In genomic region chr13:114281351-114282142, GRCh38 we compare ENCODE assay signal across 8 cellular contexts. TPM values are rescaled to one million over a fixed set of nuclear protein-coding genes. Genes with fewer than 3 reads are reported as not detected.
A peak's percentile ranks its signal among the peaks of the same experiment; 100 is the strongest.
DNase-seq lines count a peak whose midpoint lies in the region; TF ChIP-seq lines count a peak whose summit lies in the region.

UPF3A (plus strand) TSS chr13:114281601; CDS start chr13:114281640, 39 bp downstream.

- peaks cover 5% of the 10 kb centered on the region for H3K4me1 ChIP-seq in ovary (ENCODE audit: insufficient read depth)
- H3K4me1 ChIP-seq in thymus (ENCODE audit: control insufficient read depth, insufficient read depth, low read length) = peaks cover 4% of the 10 kb centered on the region

- 0 to 1% (median 1%) methylated on average over 65 to 96 of the region's 99 CpGs for WGBS in ovary, 3 donors
- under 1% methylated on average over 87 of the region's 99 CpGs for WGBS in thymus

- TF ChIP-seq CTCF in GM06990 (IDR thresholded peaks at IDR 0.05; ENCODE audit: insufficient read depth, low read length, poor library complexity, severe bottlenecking) (no peak), HFFc6 (IDR thresholded peaks at IDR 0.05) (no peak), NB4 (IDR thresholded peaks at IDR 0.05; ENCODE audit: low read depth, low read length) (no peak), glutamatergic neuron (IDR thresholded peaks at IDR 0.05; ENCODE audit: partially characterized antibody, unreplicated experiment) (no peak), ovary (IDR thresholded peaks at IDR 0.05) (no peak)

- H3K4me1 Mint-ChIP-seq in HFFc6 (ENCODE audit: low read depth) (peaks cover 52% of the 10 kb centered on the region), glutamatergic neuron (ENCODE audit: low read depth, unreplicated experiment) (peaks cover 23% of the 10 kb centered on the region)
- peaks cover 46% of the 10 kb centered on the region for H3K4me1 Mint-ChIP-seq in activated naive CD8-positive, alpha-beta T cell (ENCODE audit: low read depth)

- H3K9me3 Mint-ChIP-seq in HFFc6 (no peaks in the 10 kb centered on the region), glutamatergic neuron (ENCODE audit: unreplicated experiment) (peaks cover 14% of the 10 kb centered on the region)
- H3K9me3 Mint-ChIP-seq in activated naive CD8-positive, alpha-beta T cell (ENCODE audit: low read depth) = no peaks in the 10 kb centered on the region

- H3K36me3 ChIP-seq in GM06990 (ENCODE audit: control insufficient read depth, insufficient read depth, low read length) (no peaks in the 10 kb centered on the region; the same call in 1 of the 2 replicates), ovary (no peaks in the 10 kb centered on the region), thymus (ENCODE audit: control insufficient read depth, insufficient read depth) (peaks cover 10% of the 10 kb centered on the region)

- TF ChIP-seq POLR2A in NB4 (IDR thresholded peaks at IDR 0.05; ENCODE audit: extremely low read depth, insufficient read length) (peak; percentile 66), ovary (IDR thresholded peaks at IDR 0.05) (peak; percentile 37)

- peaks cover 3% of the 10 kb centered on the region; the same call in 1 of the 2 replicates for H3K27me3 Mint-ChIP-seq in HFFc6 (ENCODE audit: insufficient read depth)
- no peaks in the 10 kb centered on the region for H3K27me3 Mint-ChIP-seq in activated naive CD8-positive, alpha-beta T cell
- H3K27me3 Mint-ChIP-seq in glutamatergic neuron (ENCODE audit: unreplicated experiment) = peaks cover 8% of the 10 kb centered on the region

- H3K36me3 Mint-ChIP-seq in HFFc6 (ENCODE audit: low read depth) (peaks cover 36% of the 10 kb centered on the region), glutamatergic neuron (ENCODE audit: unreplicated experiment) (peaks cover under 1% of the 10 kb centered on the region)
- peaks cover 9% of the 10 kb centered on the region for H3K36me3 Mint-ChIP-seq in activated naive CD8-positive, alpha-beta T cell

- H3K27ac ChIP-seq in ovary (peak within 1 kb of the TSS; percentile 92 to 94), thymus (ENCODE audit: low read depth) (peak within 1 kb of the TSS; percentile 100)

- H3K9me3 ChIP-seq in ovary = no peaks in the 10 kb centered on the region
- no peaks in the 10 kb centered on the region for H3K9me3 ChIP-seq in thymus (ENCODE audit: control insufficient read depth)

- H3K27ac Mint-ChIP-seq in HFFc6 (peak within 1 kb of the TSS; percentile 97), glutamatergic neuron (ENCODE audit: unreplicated experiment) (peak within 1 kb of the TSS; percentile 98)
- peak within 1 kb of the TSS; percentile 91 for H3K27ac Mint-ChIP-seq in activated naive CD8-positive, alpha-beta T cell

- H3K27me3 ChIP-seq in GM06990 (replicated peaks; ENCODE audit: control insufficient read depth, insufficient read depth, low read length) = no peaks in the 10 kb centered on the region
- no peaks in the 10 kb centered on the region for H3K27me3 ChIP-seq in ovary
- H3K27me3 ChIP-seq in thymus (ENCODE audit: control insufficient read depth, insufficient read depth) = no peaks in the 10 kb centered on the region

- H3K4me3 ChIP-seq in GM06990 (replicated peaks; ENCODE audit: low read depth, low read length) (peak within 1 kb of the TSS; percentile 81), NB4 (ENCODE audit: low read depth, low read length) (peak within 1 kb of the TSS; percentile 79), ovary (peak within 1 kb of the TSS; percentile 74), thymus (ENCODE audit: low read length) (peak within 1 kb of the TSS; percentile 73)

- intact Hi-C loops in ovary (cut with DNase I) = no loop called here

- peak; percentile 96 for DNase-seq in GM06990 (ENCODE audit: extremely low read depth, insufficient read length)
- DNase-seq in HFFc6 = peak; percentile 67
- peak; percentile 96 for DNase-seq in NB4 (ENCODE audit: low read depth)
- DNase-seq in SKM-1 treated with dmso at 0.1 percent for 144 hours (lab: John Stamatoyannopoulos, UW; ENCODE audit: unreplicated experiment) = peak; percentile 74
- peak; percentile 93 for DNase-seq in glutamatergic neuron
- DNase-seq in ovary = peak; percentile 90 to 95 (median 92)

- no peak for TF ChIP-seq EP300 in ovary (IDR thresholded peaks at IDR 0.05)

- H3K4me3 Mint-ChIP-seq in HFFc6 (peak within 1 kb of the TSS; percentile 94), glutamatergic neuron (ENCODE audit: unreplicated experiment) (peak within 1 kb of the TSS; percentile 98)
- H3K4me3 Mint-ChIP-seq in activated naive CD8-positive, alpha-beta T cell = peak within 1 kb of the TSS; percentile 92

RNA-seq across cellular contexts. Expression of gene UPF3A, which starts in this region (rescaled TPM):
- total RNA-seq in HFFc6 (2021; fragmentation: NEBNext Ultra II Directional; extraction: Animal tissue kit (Norgen Biotek cat#: 25700)) = 10 to 100 TPM; 32.4 to 42.9 (median 39.8) TPM
- total RNA-seq in glutamatergic neuron (ENCODE audit: unreplicated experiment) (108 TPM), ovary (10 to 100 TPM; 29.2 to 45.0 (median 39.2) TPM)
- polyA plus RNA-seq in ovary (10 to 100 TPM; 48.9 to 54.8 TPM), thymus (81.0 TPM)

Comparison
In these comparisons a context has a peak if more than half of its experiments do, and no peak if none do; other contexts are left out.
1. Peak in every context shown above with its lines: DNase-seq, H3K4me3 ChIP-seq and H3K27ac ChIP-seq.